Comparison of ENCODE assay signal across 8 cellular contexts in genomic region chr19:2983351-2984195, GRCh38. TPM values are rescaled to one million over a fixed set of nuclear protein-coding genes. Genes with fewer than 3 reads are reported as not detected.
A peak's percentile ranks its signal among the peaks of the same experiment; 100 is the strongest.
DNase-seq lines count a peak whose midpoint lies in the region; ATAC-seq, FAIRE-seq and TF ChIP-seq lines count a peak whose summit lies in the region.

No MANE protein-coding gene starts in this region.

- no peak overlapping the region for H3K9ac ChIP-seq in HUES64 (ENCODE audit: low read depth, low read length)

- TF ChIP-seq CTCF in A549 (IDR thresholded peaks at IDR 0.05) = no peak
- no peak for TF ChIP-seq CTCF in VCaP (conservative IDR thresholded peaks at IDR 0.05)

- CTCF ChIA-PET in A549 (lab: Yijun Ruan, JAX) = no interaction called here

- H3K27ac ChIP-seq in A549 (peak overlapping the region in 1 of 2 experiments; percentile 61; a peak in 2 of 6 replicates), HUES64 (ENCODE audit: low read depth, low read length) (peak overlapping the region; percentile 52; the same call in 1 of the 2 replicates), VCaP (peak overlapping the region; percentile 56)

- H3K36me3 ChIP-seq in HUES64 (ENCODE audit: insufficient read depth, low read length) = no peaks in the 10 kb centered on the region

- WGBS in A549 (ENCODE audit: missing lambda C conversion rate) = 67% methylated on average over 18 of the region's 23 CpGs
- 4% methylated on average over 23 of the region's 23 CpGs for WGBS in HUES64

- DNase-seq in A549 (ENCODE audit: low read depth in 1 of 2, low spot score in 1 of 2) (no peak), cardiac septum (ENCODE audit: low spot score) (peak; percentile 78), posterior vena cava (ENCODE audit: low spot score) (peak; percentile 91), activated T-cell treated with anti-CD3 and anti-CD28 coated beads for 4 hours (no peak), SIG-M5 (lab: John Stamatoyannopoulos, UW) (no peak)
- no peak for DNase-seq in effector CD4-positive, alpha-beta T cell

- no peaks in the 10 kb centered on the region for H3K4me1 ChIP-seq in A549
- peaks cover 26% of the 10 kb centered on the region for H3K4me1 ChIP-seq in HUES64 (ENCODE audit: insufficient read depth, low read length)

- TF ChIP-seq RAD21 in A549 (conservative IDR thresholded peaks at IDR 0.05 in 1 of 2, IDR thresholded peaks at IDR 0.05 in 1 of 2) = no peak

- no peak for FAIRE-seq in A549 (lab: Jason Lieb, UNC)

- H3K4me3 ChIP-seq in A549 = no peak overlapping the region
- H3K4me3 ChIP-seq in HUES64 (ENCODE audit: low read length) = no peak overlapping the region

- intact Hi-C loops in cardiac septum (cut with DNase I) = no loop called here
- intact Hi-C loops in posterior vena cava (cut with DNase I) = no loop called here

- H3K27me3 ChIP-seq in HUES64 (ENCODE audit: insufficient read depth, low read length) = peaks cover 70% of the 10 kb centered on the region

- H3K9me3 ChIP-seq in A549 (no peaks in the 10 kb centered on the region), HUES64 (ENCODE audit: insufficient read depth, low read depth, low read length) (no peaks in the 10 kb centered on the region)

- peak overlapping the region; percentile 53; the same call in 2 of the 3 replicates for H3K4me2 ChIP-seq in A549

- peak; percentile 23 to 52; a peak in 3 of 6 replicates for ATAC-seq in A549

- no peak for TF ChIP-seq POLR2A in A549 (IDR thresholded peaks at IDR 0.05; ENCODE audit: low read length)

- POLR2A ChIA-PET in A549 (lab: Yijun Ruan, JAX) = no interaction called here

- TF ChIP-seq EP300 in A549 (IDR thresholded peaks at IDR 0.05) = no peak

TF ChIP-seq in A549, 52 proteins besides CTCF, POLR2A, EP300 and RAD21:
- TF ChIP-seq ZFP36 (IDR thresholded peaks at IDR 0.05; ENCODE audit: borderline replicate concordance, partially characterized antibody) (peak; percentile 7), ESRRA (IDR thresholded peaks at IDR 0.05; ENCODE audit: borderline replicate concordance, low read length) (no peak)
TF ChIP-seq in A549: peak in this region for 1.

RNA-seq across cellular contexts. Expression of gene TLE6, which starts 6.2 kb away (rescaled TPM):
- polyA plus RNA-seq in A549 (2011; rRNA removed) (3.1 and 6.1 TPM in 2 replicates), A549 (2017; fragmentation: RNase III; extraction: RNeasy Plus Mini Kit Qiagen cat#74134 plus additional on column Dnase treatment) (4.2 to 5.4 TPM (median 5.1 TPM) in 3 replicates)
- polyA plus RNA-seq in A549 (2012; cell fraction: cytosol; rRNA removed) = 2.7 and 3.7 TPM in 2 replicates
- 7.6 TPM in 2 replicates for polyA plus RNA-seq in A549 (2012; cell fraction: nucleus; rRNA removed)
- 3.2 and 5.1 TPM in 2 replicates for polyA minus RNA-seq in A549 (2011; rRNA and poly(A)+ RNA removed)
- polyA plus RNA-seq in HUES64 (2013, experiment 1 of 2) = 0.80 TPM
- polyA plus RNA-seq in HUES64 (2013, experiment 2 of 2) = 0.51 TPM
- total RNA-seq in cardiac septum (1.0 TPM), posterior vena cava (1 to 10 TPM in 1 of 2 donors, under 1 TPM in 1; 0.57 to 3.4 TPM)

RNA-seq across cellular contexts. Expression of gene ZNF77, which starts 38.8 kb away (rescaled TPM):
- polyA plus RNA-seq in A549 (2011; rRNA removed) (3.4 and 4.1 TPM in 2 replicates), A549 (2017; fragmentation: RNase III; extraction: RNeasy Plus Mini Kit Qiagen cat#74134 plus additional on column Dnase treatment) (1.7 to 1.9 TPM (median 1.7 TPM) in 3 replicates)
- 1.7 and 1.8 TPM in 2 replicates for polyA plus RNA-seq in A549 (2012; cell fraction: cytosol; rRNA removed)
- polyA plus RNA-seq in A549 (2012; cell fraction: nucleus; rRNA removed) = 1.2 and 1.3 TPM in 2 replicates
- polyA minus RNA-seq in A549 (2011; rRNA and poly(A)+ RNA removed) = 3.1 and 4.1 TPM in 2 replicates
- polyA plus RNA-seq in HUES64 (2013, experiment 1 of 2) = 4.2 TPM
- polyA plus RNA-seq in HUES64 (2013, experiment 2 of 2) = 4.4 TPM
- total RNA-seq in cardiac septum (2.0 TPM), posterior vena cava (1 to 10 TPM; 2.4 to 4.0 TPM)

RNA-seq across cellular contexts. Expression of gene TLE2, which starts 45.5 kb away (rescaled TPM):
- polyA plus RNA-seq in A549 (2011; rRNA removed) (2.1 and 2.7 TPM in 2 replicates), A549 (2017; fragmentation: RNase III; extraction: RNeasy Plus Mini Kit Qiagen cat#74134 plus additional on column Dnase treatment) (1.9 to 3.1 TPM (median 2.6 TPM) in 3 replicates)
- polyA plus RNA-seq in A549 (2012; cell fraction: cytosol; rRNA removed) = 1.8 and 2.9 TPM in 2 replicates
- 8.3 and 9.3 TPM in 2 replicates for polyA plus RNA-seq in A549 (2012; cell fraction: nucleus; rRNA removed)
- 2.1 and 2.4 TPM in 2 replicates for polyA minus RNA-seq in A549 (2011; rRNA and poly(A)+ RNA removed)
- polyA plus RNA-seq in HUES64 (2013, experiment 1 of 2) = 1.8 TPM
- 2.2 TPM for polyA plus RNA-seq in HUES64 (2013, experiment 2 of 2)
- total RNA-seq in cardiac septum (48.0 TPM), posterior vena cava (10 to 100 TPM; 39.4 to 61.4 TPM)

Comparison
In these comparisons a context has a peak if more than half of its experiments do, and no peak if none do; other contexts are left out.
1. DNase-seq: peak in cardiac septum (single experiment) and posterior vena cava (single experiment); none in A549 (0 of 2), effector CD4-positive, alpha-beta T cell (single experiment), activated T-cell treated with anti-CD3 and anti-CD28 coated beads for 4 hours (single experiment) and SIG-M5 (single experiment).